In genomic region chr10:26138613-26139012, GRCh38 we compare ENCODE assay signal across 10 cellular contexts.
"Had no signal": no experiment of that assay in that cellular context is flagged by ENCODE, and none has a peak within 500 bp of the region (broad histone marks: within the 10 kb centered on the region; RNA-seq: fewer than 3 reads in every experiment).

No MANE protein-coding gene starts in this region.

- H3K4me3 ChIP-seq: GM23248, GM23338, HAP-1 had no signal

- FAIRE-seq: H1, H54 had no signal

- H3K27ac ChIP-seq: GM23248 had no signal

- H3K36me3 ChIP-seq: HAP-1 had no signal

- H3K4me2 ChIP-seq: GM23338 had no signal

- DNase-seq: GM23248, GOT3, H7, H9, HCEC 1CT, HFFc6 had no signal

- H2AFZ ChIP-seq: GM23248, GM23338 had no signal

- H3K9ac ChIP-seq: GM23248 had no signal

- H3K4me1 ChIP-seq: HAP-1 had no signal
